Comparison of ENCODE assay signal across 2 cellular contexts in the genomic region with DNA sequence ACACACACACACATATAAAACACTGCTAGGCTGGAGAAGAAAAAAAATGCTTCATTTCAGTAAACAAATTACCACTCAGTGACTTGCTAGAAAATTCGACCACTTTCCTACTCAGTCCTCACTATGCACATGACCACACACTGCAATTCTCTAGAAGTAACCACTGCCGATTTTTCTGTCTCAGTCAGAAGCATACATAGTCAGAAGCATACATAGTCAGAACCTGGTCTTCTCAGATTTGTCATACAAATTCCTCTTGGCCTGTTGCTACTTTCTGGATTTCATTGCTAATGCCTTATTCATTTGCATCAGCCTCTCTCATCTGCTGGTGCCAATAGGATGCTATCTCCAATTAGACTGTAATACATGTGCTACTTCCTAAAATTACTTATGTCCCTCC.
A peak's percentile ranks its signal among the peaks of the same experiment; 100 is the strongest.
TF ChIP-seq lines count a peak whose summit lies in the region.

No MANE protein-coding gene starts in this region.

TF ChIP-seq in HEK293, 187 proteins besides CTCF, POLR2A, EP300 and RAD21:
- TF ChIP-seq, protein P1, sequence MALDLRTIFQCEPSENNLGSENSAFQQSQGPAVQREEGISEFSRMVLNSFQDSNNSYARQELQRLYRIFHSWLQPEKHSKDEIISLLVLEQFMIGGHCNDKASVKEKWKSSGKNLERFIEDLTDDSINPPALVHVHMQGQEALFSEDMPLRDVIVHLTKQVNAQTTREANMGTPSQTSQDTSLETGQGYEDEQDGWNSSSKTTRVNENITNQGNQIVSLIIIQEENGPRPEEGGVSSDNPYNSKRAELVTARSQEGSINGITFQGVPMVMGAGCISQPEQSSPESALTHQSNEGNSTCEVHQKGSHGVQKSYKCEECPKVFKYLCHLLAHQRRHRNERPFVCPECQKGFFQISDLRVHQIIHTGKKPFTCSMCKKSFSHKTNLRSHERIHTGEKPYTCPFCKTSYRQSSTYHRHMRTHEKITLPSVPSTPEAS (tag by site-specific recombination; IDR thresholded peaks at IDR 0.05) = 0 out of 2 replicates have a peak, but pooled peaks have one; percentile 11
- no peak for TF ChIP-seq ZNF600 (tag by site-specific recombination; IDR thresholded peaks at IDR 0.05)

TF ChIP-seq in H1, 55 proteins besides CTCF, POLR2A, EP300 and RAD21:
- TF ChIP-seq, protein P2, sequence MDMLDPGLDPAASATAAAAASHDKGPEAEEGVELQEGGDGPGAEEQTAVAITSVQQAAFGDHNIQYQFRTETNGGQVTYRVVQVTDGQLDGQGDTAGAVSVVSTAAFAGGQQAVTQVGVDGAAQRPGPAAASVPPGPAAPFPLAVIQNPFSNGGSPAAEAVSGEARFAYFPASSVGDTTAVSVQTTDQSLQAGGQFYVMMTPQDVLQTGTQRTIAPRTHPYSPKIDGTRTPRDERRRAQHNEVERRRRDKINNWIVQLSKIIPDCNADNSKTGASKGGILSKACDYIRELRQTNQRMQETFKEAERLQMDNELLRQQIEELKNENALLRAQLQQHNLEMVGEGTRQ (IDR thresholded peaks at IDR 0.05; ENCODE audit: low read length) = no peak
- TF ChIP-seq, protein P3, sequence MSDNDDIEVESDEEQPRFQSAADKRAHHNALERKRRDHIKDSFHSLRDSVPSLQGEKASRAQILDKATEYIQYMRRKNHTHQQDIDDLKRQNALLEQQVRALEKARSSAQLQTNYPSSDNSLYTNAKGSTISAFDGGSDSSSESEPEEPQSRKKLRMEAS (IDR thresholded peaks at IDR 0.05) = no peak
- TF ChIP-seq JUN (IDR thresholded peaks at IDR 0.05; ENCODE audit: low read depth, low read length) = no peak
- no peak for TF ChIP-seq PHF8 (conservative IDR thresholded peaks at IDR 0.05; ENCODE audit: low read depth, low read length)
- no peak for TF ChIP-seq TBP (IDR thresholded peaks at IDR 0.05; ENCODE audit: low read depth, low read length)
- TF ChIP-seq TAF7 (optimal IDR thresholded peaks at IDR 0.05; ENCODE audit: borderline replicate concordance, low read depth, low read length) = no peak
- no peak for TF ChIP-seq JUND (IDR thresholded peaks at IDR 0.05; ENCODE audit: low read length)
- no peak for TF ChIP-seq CBX5 (IDR thresholded peaks at IDR 0.05; ENCODE audit: low read depth, low read length)
